In the genomic region with DNA sequence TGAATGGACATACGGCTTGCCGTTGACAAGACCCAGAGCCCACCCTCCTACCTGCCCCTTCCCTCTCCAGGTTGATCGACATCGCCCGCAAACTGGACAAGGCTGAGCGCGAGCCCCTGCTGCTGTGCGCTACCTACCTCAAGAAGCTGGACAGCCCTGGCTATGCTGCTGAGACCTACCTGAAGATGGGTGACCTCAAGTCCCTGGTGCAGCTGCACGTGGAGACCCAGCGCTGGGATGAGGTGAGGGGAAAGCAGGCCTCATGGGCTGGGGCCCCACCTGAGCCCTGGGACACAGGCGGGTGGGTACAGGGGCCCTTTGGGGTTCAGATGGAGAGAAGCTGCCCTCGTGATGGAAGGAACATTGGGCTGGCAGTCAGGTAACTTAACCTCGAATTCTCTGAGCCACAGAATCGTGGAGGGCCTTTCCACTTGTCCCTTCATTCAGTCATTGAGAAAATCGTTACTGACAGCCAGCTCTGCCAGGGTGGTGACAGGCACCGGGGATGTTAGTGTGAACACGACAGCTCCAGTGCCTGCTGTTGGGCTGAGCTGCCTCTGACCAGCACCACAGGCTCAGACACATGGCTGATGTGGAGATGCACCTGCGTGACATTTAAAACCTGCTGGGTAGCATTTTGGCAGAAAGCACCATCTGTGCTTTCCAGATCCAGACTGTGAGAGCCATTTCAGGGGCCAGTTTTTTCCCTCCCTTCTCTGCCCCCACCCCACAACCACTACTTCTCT, we compare ENCODE assay signal across 24 cellular contexts. TPM values are rescaled to one million over a fixed set of nuclear protein-coding genes. Genes with fewer than 3 reads are reported as not detected.
DNase-seq lines count a peak whose midpoint lies in the region; ATAC-seq, FAIRE-seq and TF ChIP-seq lines count a peak whose summit lies in the region.
"Had no signal": no experiment of that assay in that cellular context is flagged by ENCODE, and none has a peak within 500 bp of the region (broad histone marks: within the 10 kb centered on the region; RNA-seq: fewer than 3 reads in every experiment).

No MANE protein-coding gene starts in this region.

- TF ChIP-seq EP300 in HepG2 (IDR thresholded peaks at IDR 0.05; ENCODE audit: low read depth in 2 of 2, low read length in 2 of 2) = no peak
- no peak for TF ChIP-seq EP300 in HepG2 (CRISPR knock-in tag; IDR thresholded peaks at IDR 0.05; ENCODE audit: borderline replicate concordance)

- ATAC-seq in Right ventricle myocardium superior (ENCODE audit: poor library complexity) (peak; percentile 63), heart left ventricle (no peak), HG02623 (IDR thresholded peaks at IDR 0.05; ENCODE audit: unreplicated experiment) (no peak), HG02642 (IDR thresholded peaks at IDR 0.05; ENCODE audit: poor library complexity, unreplicated experiment) (no peak), HepG2 (no peak)

- in situ Hi-C loops in HepG2 (cut with HindIII; ENCODE audit: extremely low pct_ligation_motif_present, low pct_unique_long_range_greater_than_20kb) = no loop called here

- peaks cover 0 to 42% (median 10%) of the 10 kb centered on the region in 9 donors for H3K36me3 ChIP-seq in heart left ventricle
- peaks cover 8 to 9% of the 10 kb centered on the region in 2 experiments; a peak in 3 of 5 replicates for H3K36me3 ChIP-seq in HepG2 (replicated peaks in 1 of 2; ENCODE audit: control insufficient read depth in 1 of 2, insufficient read depth in 2 of 2, low read length in 2 of 2)
- H3K36me3 ChIP-seq: uterus had no signal

- no peak for TF ChIP-seq RAD21 in HepG2 (CRISPR knock-in tag; IDR thresholded peaks at IDR 0.05)

- H3K9ac ChIP-seq in HepG2 (ENCODE audit: insufficient read depth, low read depth, low read length) = no peak overlapping the region
- H3K9ac ChIP-seq: GM23248 had no signal

- no peak overlapping the region for H2AFZ ChIP-seq in HepG2 (ENCODE audit: low read length)
- H2AFZ ChIP-seq: GM23248 had no signal

- H4K20me1 ChIP-seq in HepG2 (ENCODE audit: insufficient read depth, low read length) = no peaks in the 10 kb centered on the region

- no peak overlapping the region for H3K4me2 ChIP-seq in HepG2 (ENCODE audit: low read depth, low read length)

- no peak overlapping the region for H3K4me3 ChIP-seq in heart left ventricle
- H3K4me3 ChIP-seq in HepG2 (replicated peaks in 1 of 3; ENCODE audit: insufficient read depth in 1 of 3, low read depth in 2 of 3, low read length in 3 of 3) = no peak overlapping the region
- H3K4me3 ChIP-seq: GM23248, stomach, uterus had no signal

- no peak for TF ChIP-seq CTCF in heart left ventricle (IDR thresholded peaks at IDR 0.05)
- no peak for TF ChIP-seq CTCF in HepG2 (CRISPR knock-in tag; IDR thresholded peaks at IDR 0.05)

- POLR2A ChIA-PET in HepG2 (lab: Yijun Ruan, JAX) = no interaction called here

- DNase-seq in Right ventricle myocardium superior (peak; percentile 61), cardiac septum (ENCODE audit: low spot score) (no peak), NCI-H510A (lab: John Stamatoyannopoulos, UW) (peak; percentile 60), heart left ventricle (peak in 3 of 5 donors; percentile 49 to 69 (median 60)), HT-29 (ENCODE audit: low spot score) (no peak), HepG2 (ENCODE audit: low spot score) (no peak)
- DNase-seq: activated naive CD4-positive, alpha-beta T cell treated with anti-CD3 and anti-CD28 coated beads, Interleukin-2, amount 50 U/mL, for 16 hours; activated T-cell treated with anti-CD3 and anti-CD28 coated beads, Interleukin-2, amount 50 U/mL, for 1 hour; CD4-positive, alpha-beta memory T cell; erythroblast; GM23248; mammary epithelial cell; NCI-H2029 treated with DMSO at 0.1 percent for 48 hours; stimulated activated CD4-positive, alpha-beta T cell treated with anti-CD3 and anti-CD28 coated beads, Interleukin-15, amount 100 ng/mL, for 24 hours; stomach; uterus had no signal

- intact Hi-C loops in Right ventricle myocardium superior (cut with DNase I) = no loop called here
- intact Hi-C loops in cardiac septum (cut with DNase I) = loop anchor here (5.0 kb wide), 1 partner anchor 59 kb away; no protein-coding TSS in a partner anchor
- intact Hi-C loops in heart left ventricle (cut with DNase I) = loop anchor here in 5 of 10 donors (5.0 to 10.0 kb wide), 4 partner anchors 49 to 122 kb away; no protein-coding TSS in a partner anchor
- intact Hi-C loops in HepG2 (cut with micrococcal nuclease; ENCODE audit: unreplicated experiment) = no loop called here

- no peaks in the 10 kb centered on the region for H3K79me2 ChIP-seq in HepG2 (ENCODE audit: insufficient read depth, low read length)

- H3K27ac ChIP-seq in heart left ventricle (no peak overlapping the region), HepG2 (ENCODE audit: extremely low read length, insufficient read depth, low read length) (no peak overlapping the region)
- H3K27ac ChIP-seq: GM23248, stomach, uterus had no signal

- BruUV-seq in HepG2 (replicated peaks; lab: Mats Ljungman, UMichigan) = no TSS peak

- CTCF ChIA-PET in HepG2 (lab: Yijun Ruan, JAX; ENCODE audit: low intra/inter-chr PET ratio, low total read pairs) = no interaction called here

- WGBS in heart left ventricle, 4 donors = 81 to 86% (median 83%) methylated on average over 18 of the region's 18 CpGs
- 100% methylated on average over 5 of the region's 18 CpGs for WGBS in HepG2 (ENCODE audit: low lambda C conversion rate)

- H3K4me1 ChIP-seq in heart left ventricle (peaks cover 4 to 97% (median 64%) of the 10 kb centered on the region in 12 donors), HepG2 (ENCODE audit: insufficient read depth, low read length) (peaks cover 58% of the 10 kb centered on the region)
- H3K4me1 ChIP-seq: stomach, uterus had no signal

- H3K27me3 ChIP-seq in heart left ventricle = no peaks in the 10 kb centered on the region
- H3K27me3 ChIP-seq in HepG2 (ENCODE audit: control insufficient read depth in 1 of 2, insufficient read depth in 2 of 2, low read length in 2 of 2) = no peaks in the 10 kb centered on the region
- H3K27me3 ChIP-seq: stomach, uterus had no signal

- FAIRE-seq in HepG2 (lab: Jason Lieb, UNC) = no peak
- FAIRE-seq: G401.6, GM12891 had no signal

- TF ChIP-seq POLR2A in heart left ventricle (IDR thresholded peaks at IDR 0.05) = no peak
- TF ChIP-seq POLR2A in HepG2 (IDR thresholded peaks at IDR 0.05; ENCODE audit: insufficient read depth in 1 of 2, low read depth in 2 of 2, low read length in 2 of 2) = no peak

- no peaks in the 10 kb centered on the region for H3K9me3 ChIP-seq in heart left ventricle
- no peaks in the 10 kb centered on the region for H3K9me3 ChIP-seq in HepG2 (ENCODE audit: low read length)
- H3K9me3 ChIP-seq: stomach, uterus had no signal

RNA-seq across cellular contexts. Expression of a gene that starts 25.6 kb away (rescaled TPM):
- total RNA-seq in Right ventricle myocardium superior = not detected
- not detected for total RNA-seq in cardiac septum
- not detected for total RNA-seq in heart left ventricle
- polyA plus RNA-seq in heart left ventricle = under 1 TPM in 1 of 2 donors, not detected in 1; 0.08 TPM
- not detected in 2 replicates for total RNA-seq in HT-29 (2014; rRNA removed; shearing (Covaris generic))
- not detected in 2 replicates for total RNA-seq in HepG2 (2016; rRNA removed; fragmentation: Illumina TruSeq; extraction: Trizol)
- total RNA-seq in HepG2 (2016; cell fraction: cytosol; rRNA removed; fragmentation: Illumina TruSeq; extraction: Trizol; ENCODE audit: low read depth) = not detected in 2 replicates
- not detected in 2 replicates for total RNA-seq in HepG2 (2016; cell fraction: insoluble cytoplasmic fraction; rRNA removed; fragmentation: Illumina TruSeq; extraction: Trizol)
- total RNA-seq in HepG2 (2016; cell fraction: membrane; rRNA removed; fragmentation: Illumina TruSeq; extraction: Trizol) = not detected in 2 replicates
- total RNA-seq in HepG2 (2016; cell fraction: nucleus; rRNA removed; fragmentation: Illumina TruSeq; extraction: Trizol) = not detected in 2 replicates
- not detected in 2 replicates for polyA plus RNA-seq in HepG2 (2011; rRNA removed)
- polyA plus RNA-seq in HepG2 (2011; cell fraction: cytosol; rRNA removed) = not detected in 2 replicates
- polyA plus RNA-seq in HepG2 (2011; cell fraction: nucleus; rRNA removed) = 0.05 TPM in 1 of 2 replicates, not detected in the other
- not detected in 2 replicates for polyA plus RNA-seq in HepG2 (2012)
- polyA plus RNA-seq in HepG2 (2016; cell fraction: cytosol; fragmentation: Illumina TruSeq; extraction: Trizol; ENCODE audit: low read depth) = not detected in 2 replicates
- not detected in 2 replicates for polyA plus RNA-seq in HepG2 (2016; cell fraction: insoluble cytoplasmic fraction; fragmentation: Illumina TruSeq; extraction: Trizol; ENCODE audit: low read depth)
- polyA plus RNA-seq in HepG2 (2016; cell fraction: membrane; fragmentation: Illumina TruSeq; extraction: Trizol; ENCODE audit: low read depth) = not detected in 2 replicates
- not detected in 2 replicates for polyA plus RNA-seq in HepG2 (2016; cell fraction: nucleus; fragmentation: Illumina TruSeq; extraction: Trizol; ENCODE audit: insufficient read depth, low read depth)
- polyA minus RNA-seq in HepG2 (2011; rRNA and poly(A)+ RNA removed; ENCODE audit: low replicate concordance) = not detected in 2 replicates
- not detected in 2 replicates for polyA minus RNA-seq in HepG2 (2011; cell fraction: cytosol; rRNA and poly(A)+ RNA removed)
- polyA minus RNA-seq in HepG2 (2011; cell fraction: nucleus; rRNA and poly(A)+ RNA removed) = not detected in 2 replicates
- total RNA-seq: CD4-positive, alpha-beta memory T cell; dermis microvascular lymphatic vessel endothelial cell; GM23248; LHCN-M2; mammary epithelial cell; natural killer cell treated with Interleukin-12 subunit alpha and Interleukin-12 subunit beta and Interleukin-15 and Interleukin-18, amount 100 ng/mL, for 72 hours; stomach had no signal
- polyA plus RNA-seq: AG04450; CD4-positive, alpha-beta memory T cell; GM23248; mammary epithelial cell; stomach had no signal

RNA-seq across cellular contexts. Expression of a gene that starts 40.2 kb away (rescaled TPM):
- total RNA-seq in Right ventricle myocardium superior = not detected
- not detected for total RNA-seq in cardiac septum
- not detected for total RNA-seq in heart left ventricle
- polyA plus RNA-seq in heart left ventricle = not detected
- not detected in 2 replicates for total RNA-seq in HT-29 (2014; rRNA removed; shearing (Covaris generic))
- not detected in 2 replicates for total RNA-seq in HepG2 (2016; rRNA removed; fragmentation: Illumina TruSeq; extraction: Trizol)
- total RNA-seq in HepG2 (2016; cell fraction: cytosol; rRNA removed; fragmentation: Illumina TruSeq; extraction: Trizol; ENCODE audit: low read depth) = not detected in 2 replicates
- not detected in 2 replicates for total RNA-seq in HepG2 (2016; cell fraction: insoluble cytoplasmic fraction; rRNA removed; fragmentation: Illumina TruSeq; extraction: Trizol)
- total RNA-seq in HepG2 (2016; cell fraction: membrane; rRNA removed; fragmentation: Illumina TruSeq; extraction: Trizol) = not detected in 2 replicates
- total RNA-seq in HepG2 (2016; cell fraction: nucleus; rRNA removed; fragmentation: Illumina TruSeq; extraction: Trizol) = not detected in 2 replicates
- polyA plus RNA-seq in HepG2 (2011; rRNA removed) = 0.08 TPM in 1 of 2 replicates, not detected in the other
- polyA plus RNA-seq in HepG2 (2011; cell fraction: cytosol; rRNA removed) = 0.09 and 0.12 TPM in 2 replicates
- not detected in 2 replicates for polyA plus RNA-seq in HepG2 (2011; cell fraction: nucleus; rRNA removed)
- polyA plus RNA-seq in HepG2 (2012) = not detected in 2 replicates
- not detected in 2 replicates for polyA plus RNA-seq in HepG2 (2016; cell fraction: cytosol; fragmentation: Illumina TruSeq; extraction: Trizol; ENCODE audit: low read depth)
- not detected in 2 replicates for polyA plus RNA-seq in HepG2 (2016; cell fraction: insoluble cytoplasmic fraction; fragmentation: Illumina TruSeq; extraction: Trizol; ENCODE audit: low read depth)
- not detected in 2 replicates for polyA plus RNA-seq in HepG2 (2016; cell fraction: membrane; fragmentation: Illumina TruSeq; extraction: Trizol; ENCODE audit: low read depth)
- polyA plus RNA-seq in HepG2 (2016; cell fraction: nucleus; fragmentation: Illumina TruSeq; extraction: Trizol; ENCODE audit: insufficient read depth, low read depth) = not detected in 2 replicates
- not detected in 2 replicates for polyA minus RNA-seq in HepG2 (2011; rRNA and poly(A)+ RNA removed; ENCODE audit: low replicate concordance)
- polyA minus RNA-seq in HepG2 (2011; cell fraction: cytosol; rRNA and poly(A)+ RNA removed) = not detected in 2 replicates
- polyA minus RNA-seq in HepG2 (2011; cell fraction: nucleus; rRNA and poly(A)+ RNA removed) = not detected in 2 replicates
- total RNA-seq: CD4-positive, alpha-beta memory T cell; dermis microvascular lymphatic vessel endothelial cell; GM23248; LHCN-M2; mammary epithelial cell; natural killer cell treated with Interleukin-12 subunit alpha and Interleukin-12 subunit beta and Interleukin-15 and Interleukin-18, amount 100 ng/mL, for 72 hours; stomach; uterus had no signal
- polyA plus RNA-seq: AG04450; CD4-positive, alpha-beta memory T cell; GM23248; mammary epithelial cell; stomach had no signal

Comparison
In these comparisons a context has a peak if more than half of its experiments do, and no peak if none do; other contexts are left out.
1. DNase-seq: peak in Right ventricle myocardium superior (single experiment), NCI-H510A (single experiment) and heart left ventricle (3 of 5); none in cardiac septum (single experiment), HT-29 (single experiment) and HepG2 (single experiment).